Comparison of ENCODE assay signal across 8 cellular contexts in the genomic region with DNA sequence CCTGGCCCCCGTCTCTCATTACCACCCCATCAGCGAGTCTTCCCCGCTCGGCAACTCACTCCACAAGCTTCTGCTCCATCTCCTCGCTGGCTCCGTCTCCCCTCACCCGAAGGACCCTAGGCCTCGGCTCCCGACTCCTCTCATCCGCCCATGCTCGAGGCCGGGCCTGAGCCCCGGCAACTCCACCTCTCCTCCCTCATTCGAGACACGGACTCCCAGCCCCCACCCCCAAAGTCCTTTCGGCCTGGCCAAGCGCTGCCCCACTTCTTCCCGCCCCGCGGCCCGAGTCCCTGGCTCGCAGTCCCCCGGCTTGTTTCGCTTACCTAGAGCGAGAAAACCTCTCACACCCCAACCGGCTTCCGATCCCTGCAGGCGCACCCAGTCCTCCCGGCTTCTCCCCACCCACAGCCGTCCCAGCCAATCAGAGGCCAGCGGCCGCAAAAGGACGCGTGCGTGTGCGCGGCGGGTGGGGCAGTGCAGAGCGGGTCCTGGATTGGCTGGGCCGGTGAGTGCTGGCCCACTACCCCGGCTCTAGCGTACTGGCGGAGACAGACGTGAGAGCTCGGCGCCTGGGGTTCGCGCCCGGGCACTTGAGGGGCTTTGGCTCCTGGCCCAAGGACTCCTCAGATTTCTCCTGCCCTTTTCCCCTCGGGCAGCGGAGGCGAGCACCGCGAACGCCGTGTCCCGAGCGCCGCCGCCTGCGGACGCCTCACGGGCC. TPM values are rescaled to one million over a fixed set of nuclear protein-coding genes. Genes with fewer than 3 reads are reported as not detected.
A peak's percentile ranks its signal among the peaks of the same experiment; 100 is the strongest.
DNase-seq lines count a peak whose midpoint lies in the region; ATAC-seq and TF ChIP-seq lines count a peak whose summit lies in the region.

A gene (minus strand): TSS at position 378 of the 718 bp plus-strand sequence. CDS start 10,237 bp downstream, outside the sequence.

- DNase-seq in GM23338 (ENCODE audit: low spot score) (peak; percentile 98), LHCN-M2 (ENCODE audit: low read depth) (peak; percentile 92), RPMI8226 (peak; percentile 97), fibroblast of gingiva (ENCODE audit: low read depth) (peak; percentile 95)
- DNase-seq in activated T-helper 1 cell treated with anti-CD3 and anti-CD28 coated beads, Interleukin-2, amount 50 U/mL, for 16 hours (ENCODE audit: low read depth in 1 of 2, low spot score in 1 of 2): peak; percentile 81 to 89
- peak; percentile 82 to 93 (median 90) for DNase-seq in naive thymus-derived CD4-positive, alpha-beta T cell
- DNase-seq in stimulated activated naive B cell treated with anti-CD40 and anti-IgM and Interleukin-4, amounts not matched to agents 10 μg/mL and 1 μg/mL and 100 μg/mL, for 72 hours: peak; percentile 90

- H3K27ac Mint-ChIP-seq in GM23338: peak within 1 kb of the TSS; percentile 95
- H3K27ac Mint-ChIP-seq in naive thymus-derived CD4-positive, alpha-beta T cell: peak within 1 kb of the TSS; percentile 84 to 97 (median 94)
- H3K27ac Mint-ChIP-seq in stimulated activated naive B cell treated with anti-CD40 and anti-IgM and Interleukin-4, amounts not matched to agents 10 μg/mL and 1 μg/mL and 100 μg/mL, for 72 hours: peak within 1 kb of the TSS; percentile 89

- H2AFZ ChIP-seq in GM23338: peak within 1 kb of the TSS; percentile 96

- H3K4me2 ChIP-seq in DOHH2 (ENCODE audit: low read length) (peak within 1 kb of the TSS; percentile 79), GM23338 (peak within 1 kb of the TSS; percentile 94)

- H3K79me2 ChIP-seq in DOHH2 (ENCODE audit: control insufficient read depth, low read length) (peaks cover 49% of the 10 kb centered on the region), GM23338 (replicated peaks; ENCODE audit: insufficient read depth) (peaks cover 45% of the 10 kb centered on the region)

- H3F3A ChIP-seq in DOHH2 (ENCODE audit: control insufficient read depth, insufficient read depth) (no peaks in the 10 kb centered on the region), GM23338 (replicated peaks; ENCODE audit: low read depth) (peaks cover 6% of the 10 kb centered on the region; the same call in 1 of the 2 replicates)

- peaks cover 37% of the 10 kb centered on the region for H3K4me1 Mint-ChIP-seq in GM23338
- peaks cover 33 to 60% (median 44%) of the 10 kb centered on the region in 7 donors for H3K4me1 Mint-ChIP-seq in naive thymus-derived CD4-positive, alpha-beta T cell
- peaks cover 17 to 33% of the 10 kb centered on the region in 2 donors for H3K4me1 Mint-ChIP-seq in stimulated activated naive B cell treated with anti-CD40 and anti-IgM and Interleukin-4, amounts not matched to agents 10 μg/mL and 1 μg/mL and 100 μg/mL, for 72 hours

- peak; percentile 94 for ATAC-seq in GM23338
- ATAC-seq in naive thymus-derived CD4-positive, alpha-beta T cell: peak; percentile 100
- peak; percentile 99 for ATAC-seq in stimulated activated naive B cell treated with anti-CD40 and anti-IgM and Interleukin-4, amounts not matched to agents 10 μg/mL and 1 μg/mL and 100 μg/mL, for 72 hours (replicated peaks)

- H3K4me3 Mint-ChIP-seq in GM23338: peak within 1 kb of the TSS; percentile 95
- peak within 1 kb of the TSS; percentile 93 to 99 (median 98) for H3K4me3 Mint-ChIP-seq in naive thymus-derived CD4-positive, alpha-beta T cell
- peak within 1 kb of the TSS; percentile 87 to 89 for H3K4me3 Mint-ChIP-seq in stimulated activated naive B cell treated with anti-CD40 and anti-IgM and Interleukin-4, amounts not matched to agents 10 μg/mL and 1 μg/mL and 100 μg/mL, for 72 hours

- H3K9me3 ChIP-seq in DOHH2 (ENCODE audit: control insufficient read depth, insufficient read depth, low read length): no peaks in the 10 kb centered on the region
- H3K9me3 ChIP-seq in naive thymus-derived CD4-positive, alpha-beta T cell (ENCODE audit: control insufficient read depth in 2 of 3, low read length in 3 of 3): no peaks in the 10 kb centered on the region

- H3K4me1 ChIP-seq in DOHH2 (ENCODE audit: control insufficient read depth, low read length) (peaks cover 33% of the 10 kb centered on the region), GM23338 (ENCODE audit: insufficient read depth) (peaks cover 28% of the 10 kb centered on the region)
- peaks cover 9 to 16% of the 10 kb centered on the region in 2 donors for H3K4me1 ChIP-seq in naive thymus-derived CD4-positive, alpha-beta T cell (ENCODE audit: control insufficient read depth in 2 of 2, insufficient read depth in 2 of 2, low read length in 2 of 2)

- intact Hi-C loops in naive thymus-derived CD4-positive, alpha-beta T cell (cut with micrococcal nuclease): loop anchor here (1.0 to 10.0 kb wide), 11 partner anchors 23 to 887 kb away; a partner anchor contains a TSS

- H4K20me1 ChIP-seq in DOHH2 (ENCODE audit: control insufficient read depth, insufficient read depth, low read depth, low read length) (peaks cover 18% of the 10 kb centered on the region; the same call in 1 of the 2 replicates), GM23338 (replicated peaks; ENCODE audit: insufficient read depth) (no peaks in the 10 kb centered on the region; the same call in 1 of the 2 replicates)

- H3K36me3 ChIP-seq in DOHH2 (ENCODE audit: control insufficient read depth, low read length): peaks cover 23% of the 10 kb centered on the region
- no peaks in the 10 kb centered on the region for H3K36me3 ChIP-seq in GM23338 (ENCODE audit: insufficient read depth)
- peaks cover 0 to 6% (median 0%) of the 10 kb centered on the region in 3 experiments for H3K36me3 ChIP-seq in naive thymus-derived CD4-positive, alpha-beta T cell (ENCODE audit: control insufficient read depth in 2 of 3, insufficient read depth in 3 of 3, low read length in 3 of 3)

- H3K27me3 Mint-ChIP-seq in GM23338 (ENCODE audit: insufficient read depth, low read depth, poor library complexity): peaks cover 17% of the 10 kb centered on the region
- peaks cover 0 to 36% (median 4%) of the 10 kb centered on the region in 5 donors for H3K27me3 Mint-ChIP-seq in naive thymus-derived CD4-positive, alpha-beta T cell
- peaks cover 21 to 22% of the 10 kb centered on the region in 2 donors for H3K27me3 Mint-ChIP-seq in stimulated activated naive B cell treated with anti-CD40 and anti-IgM and Interleukin-4, amounts not matched to agents 10 μg/mL and 1 μg/mL and 100 μg/mL, for 72 hours

- H3K27me3 ChIP-seq in DOHH2 (ENCODE audit: control insufficient read depth, low read length) (peaks cover 17% of the 10 kb centered on the region), GM23338 (ENCODE audit: insufficient read depth) (peaks cover 19% of the 10 kb centered on the region)
- no peaks in the 10 kb centered on the region for H3K27me3 ChIP-seq in naive thymus-derived CD4-positive, alpha-beta T cell (ENCODE audit: control insufficient read depth in 2 of 2, insufficient read depth in 2 of 2, low read length in 2 of 2)

- H3K4me3 ChIP-seq in DOHH2 (ENCODE audit: low read length): peak within 1 kb of the TSS; percentile 95
- peak within 1 kb of the TSS; percentile 92 for H3K4me3 ChIP-seq in GM23338
- peak within 1 kb of the TSS; percentile 91 for H3K4me3 ChIP-seq in naive thymus-derived CD4-positive, alpha-beta T cell (ENCODE audit: low read length)

- no peaks in the 10 kb centered on the region for H3K9me3 Mint-ChIP-seq in GM23338
- peaks cover 0 to 2% (median 0%) of the 10 kb centered on the region in 11 donors for H3K9me3 Mint-ChIP-seq in naive thymus-derived CD4-positive, alpha-beta T cell
- H3K9me3 Mint-ChIP-seq in stimulated activated naive B cell treated with anti-CD40 and anti-IgM and Interleukin-4, amounts not matched to agents 10 μg/mL and 1 μg/mL and 100 μg/mL, for 72 hours: no peaks in the 10 kb centered on the region

- CTCF ChIA-PET in naive thymus-derived CD4-positive, alpha-beta T cell (lab: Charles Lee): interaction anchor here (0.6 to 1.5 kb wide), 2 partner anchors 24 to 27 kb away, joined by 3 read pairs; no protein-coding TSS in a partner anchor

- peaks cover 14% of the 10 kb centered on the region for H3K36me3 Mint-ChIP-seq in GM23338 (ENCODE audit: low read depth)
- peaks cover 0 to 14% (median 0%) of the 10 kb centered on the region in 5 donors for H3K36me3 Mint-ChIP-seq in naive thymus-derived CD4-positive, alpha-beta T cell
- H3K36me3 Mint-ChIP-seq in stimulated activated naive B cell treated with anti-CD40 and anti-IgM and Interleukin-4, amounts not matched to agents 10 μg/mL and 1 μg/mL and 100 μg/mL, for 72 hours: peaks cover 2 to 10% of the 10 kb centered on the region in 2 donors

- TF ChIP-seq CTCF in DOHH2 (IDR thresholded peaks at IDR 0.05; ENCODE audit: low read depth, low read length, poor library complexity, severe bottlenecking) (no peak), GM23338 (conservative IDR thresholded peaks at IDR 0.05; ENCODE audit: low read depth in 2 of 2) (no peak)

- H3K9me2 ChIP-seq in DOHH2 (replicated peaks; ENCODE audit: control insufficient read depth, low read length) (no peaks in the 10 kb centered on the region), GM23338 (ENCODE audit: insufficient read depth) (no peaks in the 10 kb centered on the region)

- H3K27ac ChIP-seq in DOHH2 (ENCODE audit: low read depth, low read length) (peak within 1 kb of the TSS; percentile 51), GM23338 (ENCODE audit: low read depth) (peak within 1 kb of the TSS; percentile 91)
- peak within 1 kb of the TSS; percentile 88 for H3K27ac ChIP-seq in naive thymus-derived CD4-positive, alpha-beta T cell (ENCODE audit: low read depth, low read length)

- POLR2A ChIA-PET in naive thymus-derived CD4-positive, alpha-beta T cell (lab: Charles Lee): interaction anchor here (1.0 to 1.2 kb wide), 3 partner anchors 15 to 225 kb away, joined by 3 to 5 read pairs (median 3); no protein-coding TSS in a partner anchor

RNA-seq across cellular contexts. Expression of the gene that starts here (rescaled TPM):
- 102 and 118 TPM in 2 replicates for total RNA-seq in GM23338 (2014; rRNA removed; shearing (Covaris generic))
- 127 and 144 TPM in 2 replicates for polyA plus RNA-seq in GM23338 (2016; fragmentation: Nextera tagmentation; extraction: Ambion mirVana)
- 185 and 201 TPM in 2 replicates for total RNA-seq in LHCN-M2 (2014; rRNA removed)
- polyA plus RNA-seq in LHCN-M2 (2012): 115 TPM
- total RNA-seq in naive thymus-derived CD4-positive, alpha-beta T cell: 10 to 100 TPM; 15.3 to 65.9 (median 23.6) TPM
- polyA plus RNA-seq in naive thymus-derived CD4-positive, alpha-beta T cell: 10 to 100 TPM; 52.6 to 79.6 TPM

Comparison
In these comparisons a context has a peak if more than half of its experiments do, and no peak if none do; other contexts are left out.
1. Peak in every context shown above with its lines: DNase-seq, ATAC-seq, H3K4me3 ChIP-seq and H3K27ac ChIP-seq.